ENCODE assay signal across 1 cellular context in genomic region chr3:47112997-47113396, GRCh38.
TF ChIP-seq lines count a peak whose summit lies in the region.

No MANE protein-coding gene starts in this region.

TF ChIP-seq in IMR-90, 13 proteins besides CTCF, POLR2A, EP300 and RAD21:
- TF ChIP-seq ELK1 (IDR thresholded peaks at IDR 0.05; ENCODE audit: borderline replicate concordance, low read depth, low read length) (no peak), RCOR1 (IDR thresholded peaks at IDR 0.05; ENCODE audit: insufficient replicate concordance, low read length) (no peak), MAFK (IDR thresholded peaks at IDR 0.05; ENCODE audit: low read depth, low read length) (no peak), MAZ (IDR thresholded peaks at IDR 0.05; ENCODE audit: borderline replicate concordance, low read depth, low read length) (no peak), FOS (IDR thresholded peaks at IDR 0.05; ENCODE audit: low read depth, low read length) (no peak), RFX5 (IDR thresholded peaks at IDR 0.05; ENCODE audit: low read depth, low read length) (no peak), SMC3 (IDR thresholded peaks at IDR 0.05; ENCODE audit: low read depth, low read length) (no peak), USF2 (IDR thresholded peaks at IDR 0.05; ENCODE audit: low read depth, low read length) (no peak), BHLHE40 (IDR thresholded peaks at IDR 0.05; ENCODE audit: low read depth, low read length) (no peak), CEBPB (IDR thresholded peaks at IDR 0.05; ENCODE audit: low read depth, low read length) (no peak), NFE2L2 (IDR thresholded peaks at IDR 0.05; ENCODE audit: low read depth, low read length) (no peak), CHD1 (IDR thresholded peaks at IDR 0.05; ENCODE audit: low read depth, low read length) (no peak), MXI1 (IDR thresholded peaks at IDR 0.05; ENCODE audit: borderline replicate concordance, low read depth, low read length) (no peak)
